ENCODE assay signal across 23 cellular contexts in genomic region chr9:71941998-71942567, GRCh38. TPM values are rescaled to one million over a fixed set of nuclear protein-coding genes. Genes with fewer than 3 reads are reported as not detected.
DNase-seq lines count a peak whose midpoint lies in the region; ATAC-seq, FAIRE-seq and TF ChIP-seq lines count a peak whose summit lies in the region.
"Had no signal": no experiment of that assay in that cellular context is flagged by ENCODE, and none has a peak within 500 bp of the region (broad histone marks: within the 10 kb centered on the region; RNA-seq: fewer than 3 reads in every experiment).

No MANE protein-coding gene starts in this region.

- 0 out of 2 replicates have a peak overlapping the region, but pooled peaks have one; percentile 9 for H3K14ac ChIP-seq in IMR-90 (replicated peaks; ENCODE audit: low read depth, low read length)

- H3K4ac ChIP-seq in IMR-90 (ENCODE audit: low read depth, low read length), result no peak overlapping the region

- H2BK20ac ChIP-seq in IMR-90 (ENCODE audit: low read depth, low read length), result no peak overlapping the region

- FAIRE-seq in keratinocyte (lab: Jason Lieb, UNC) (peak; percentile 75), HTR-8/SVneo (lab: Jason Lieb, UNC) (no peak)
- FAIRE-seq: HepG2 had no signal

- DNase-seq in IMR-90, result peak; percentile 12
- no peak for DNase-seq in keratinocyte (ENCODE audit: low read depth, low spot score)
- no peak for DNase-seq in HTR-8/SVneo (ENCODE audit: insufficient read length, low spot score)
- DNase-seq in mesenteric fat pad (ENCODE audit: low spot score), result no peak
- DNase-seq: activated CD4-positive, alpha-beta T cell treated with anti-CD3 and anti-CD28 coated beads for 48 hours; activated CD8-positive, alpha-beta memory T cell treated with anti-CD3 and anti-CD28 coated beads, Interleukin-2, amount 10 ng/mL, durations not matched to agents 7 days and 5 days; activated naive CD8-positive, alpha-beta T cell treated with anti-CD3 and anti-CD28 coated beads, Interleukin-2, amount 10 ng/mL, durations not matched to agents 7 days and 5 days; AML-193; EL; foreskin melanocyte; left colon; NCI-H1417; NCI-H2171 treated with DMSO at 0.1 percent for 48 hours; Right ventricle myocardium superior; stimulated activated CD4-positive, alpha-beta T cell treated with anti-CD3 and anti-CD28 coated beads, Interleukin-4, amount 100 ng/mL, for 24 hours; stimulated activated naive CD8-positive, alpha-beta T cell treated with anti-CD3 and anti-CD28 coated beads, Interleukin-15, amount 100 ng/mL, for 72 hours; T-helper 1 cell; upper lobe of left lung had no signal

- no peak overlapping the region for H3K23ac ChIP-seq in IMR-90 (ENCODE audit: low read depth, low read length)

- H3K27me3 ChIP-seq in IMR-90 (ENCODE audit: control insufficient read depth, insufficient read depth, low read length) (no peaks in the 10 kb centered on the region), keratinocyte (ENCODE audit: control insufficient read depth, extremely low read depth, insufficient read depth, low read length) (no peaks in the 10 kb centered on the region)
- H3K27me3 ChIP-seq: upper lobe of left lung had no signal

- POLR2A ChIA-PET in IMR-90 (lab: Charles Lee; ENCODE audit: unreplicated experiment), result no interaction called here

- H3K18ac ChIP-seq in IMR-90 (ENCODE audit: low read depth, low read length), result no peak overlapping the region

- dilution Hi-C loops in IMR-90 (cut with HindIII; ENCODE audit: low sequenced_read_pairs, unreplicated experiment) (no loop called here), keratinocyte (cut with MboI; ENCODE audit: extremely low pct_ligation_motif_present, low sequenced_read_pairs) (no loop called here)

- no peak overlapping the region for H2AK9ac ChIP-seq in IMR-90 (replicated peaks; ENCODE audit: low read depth, low read length, poor library complexity)

- no CpG with 5 or more reads among the region's 2 CpGs for WGBS in IMR-90 (ENCODE audit: extremely low coverage in 2 of 2, insufficient read length in 1 of 2), 2 experiments

- peaks cover 12 to 24% of the 10 kb centered on the region in 2 experiments for H3K79me1 ChIP-seq in IMR-90 (ENCODE audit: low read depth in 1 of 2, low read length in 2 of 2)

- H3K79me2 ChIP-seq in keratinocyte (ENCODE audit: control insufficient read depth, insufficient read depth, low read length), result peaks cover 34% of the 10 kb centered on the region

- no peak overlapping the region for H2BK15ac ChIP-seq in IMR-90 (ENCODE audit: low read depth, low read length)

- no peak overlapping the region for H2AK5ac ChIP-seq in IMR-90 (ENCODE audit: low read depth, low read length)

- intact Hi-C loops in IMR-90 (cut with micrococcal nuclease), result loop anchor here (5.0 kb wide), 1 partner anchor 45 kb away; no protein-coding TSS in a partner anchor

- H2AFZ ChIP-seq in IMR-90 (replicated peaks; ENCODE audit: low read length, poor library complexity) (no peak overlapping the region), keratinocyte (ENCODE audit: control insufficient read depth, low read length) (no peak overlapping the region)

- H3K4me1 ChIP-seq in IMR-90 (ENCODE audit: control insufficient read depth, insufficient read depth, low read length) (peaks cover 5% of the 10 kb centered on the region; the same call in 1 of the 2 replicates), keratinocyte (ENCODE audit: control insufficient read depth, extremely low read depth, insufficient read depth, low read length) (peaks cover 35% of the 10 kb centered on the region)
- H3K4me1 ChIP-seq: upper lobe of left lung had no signal

- H4K91ac ChIP-seq in IMR-90 (ENCODE audit: insufficient read depth, low read depth, low read length), result no peak overlapping the region

- no peak overlapping the region for H3K56ac ChIP-seq in IMR-90 (ENCODE audit: extremely low read depth, insufficient read depth, low read length)

- TF ChIP-seq CTCF in IMR-90 (conservative IDR thresholded peaks at IDR 0.05; ENCODE audit: low read depth, low read length) (no peak), keratinocyte (optimal IDR thresholded peaks at IDR 0.05 in 1 of 3, IDR thresholded peaks at IDR 0.05 in 1 of 3, conservative IDR thresholded peaks at IDR 0.05 in 1 of 3; ENCODE audit: extremely low read depth in 1 of 3, insufficient read depth in 2 of 3, low read length in 3 of 3) (no peak)

- no peaks in the 10 kb centered on the region for H4K20me1 ChIP-seq in IMR-90 (ENCODE audit: insufficient read depth, low read length)
- H4K20me1 ChIP-seq in keratinocyte (ENCODE audit: control insufficient read depth, extremely low read depth, insufficient read depth, low read length), result no peaks in the 10 kb centered on the region

- in situ Hi-C loops in IMR-90 (cut with MboI; ENCODE audit: low sequenced_read_pairs), result no loop called here

- H2BK120ac ChIP-seq in IMR-90 (ENCODE audit: low read depth, low read length), result no peak overlapping the region

- ATAC-seq in IMR-90 (ENCODE audit: low read depth), result no peak
- ATAC-seq in GM18511 (IDR thresholded peaks at IDR 0.05; ENCODE audit: unreplicated experiment), result no peak
- ATAC-seq: activated CD8-positive, alpha-beta memory T cell treated with anti-CD3 and anti-CD28 coated beads, Interleukin-2, amount 10 ng/mL, durations not matched to agents 7 days and 5 days; HepG2; left colon; stimulated activated naive CD8-positive, alpha-beta T cell treated with anti-CD3 and anti-CD28 coated beads, Interleukin-15, amount 100 ng/mL, for 72 hours had no signal

- no peak overlapping the region for H3K27ac ChIP-seq in IMR-90 (ENCODE audit: insufficient read depth, low read length)
- H3K27ac ChIP-seq in angular gyrus (ENCODE audit: low read depth, low read length), result peak overlapping the region; percentile 48
- H3K27ac ChIP-seq in keratinocyte (ENCODE audit: control insufficient read depth, insufficient read depth, low read length), result no peak overlapping the region
- peak overlapping the region; percentile 53 for H3K27ac ChIP-seq in temporal lobe (ENCODE audit: low read depth, low read length)
- H3K27ac ChIP-seq: upper lobe of left lung had no signal

- no peak overlapping the region for H3K4me2 ChIP-seq in IMR-90 (ENCODE audit: low read depth, low read length)
- H3K4me2 ChIP-seq in keratinocyte (ENCODE audit: control insufficient read depth, extremely low read depth, insufficient read depth, low read depth, low read length), result peak overlapping the region; percentile 11
- H3K4me2 ChIP-seq: smooth muscle cell had no signal

- no peaks in the 10 kb centered on the region for H3K9me3 ChIP-seq in IMR-90 (ENCODE audit: control insufficient read depth, insufficient read depth, low read length)
- H3K9me3 ChIP-seq in keratinocyte (ENCODE audit: control insufficient read depth, low read depth, low read length), result no peaks in the 10 kb centered on the region
- H3K9me3 ChIP-seq: upper lobe of left lung had no signal

- H2BK5ac ChIP-seq in IMR-90 (ENCODE audit: low read depth, low read length, poor library complexity, severe bottlenecking), result no peak overlapping the region

- H3K9me1 ChIP-seq in IMR-90 (ENCODE audit: insufficient read depth, low read length) (no peaks in the 10 kb centered on the region; the same call in 1 of the 2 replicates), keratinocyte (ENCODE audit: control insufficient read depth, extremely low read depth, insufficient read depth, low read length) (no peaks in the 10 kb centered on the region)

- H3K4me3 ChIP-seq in IMR-90 (ENCODE audit: insufficient read depth, low read depth, low read length) (no peak overlapping the region), keratinocyte (ENCODE audit: control insufficient read depth in 2 of 3, extremely low read depth in 1 of 3, insufficient read depth in 2 of 3, low read depth in 1 of 3, low read length in 3 of 3) (no peak overlapping the region)
- H3K4me3 ChIP-seq: smooth muscle cell, upper lobe of left lung had no signal

- CTCF ChIA-PET in IMR-90 (lab: Yijun Ruan, JAX), result no interaction called here

- H3K36me3 ChIP-seq in IMR-90 (ENCODE audit: control insufficient read depth, insufficient read depth, low read length) (no peaks in the 10 kb centered on the region), keratinocyte (ENCODE audit: control insufficient read depth in 2 of 2, extremely low read depth in 1 of 2, insufficient read depth in 2 of 2, low read length in 2 of 2) (no peaks in the 10 kb centered on the region)
- H3K36me3 ChIP-seq: upper lobe of left lung had no signal

- H4K8ac ChIP-seq in IMR-90 (ENCODE audit: low read depth in 2 of 2, low read length in 2 of 2), result no peak overlapping the region

- TF ChIP-seq RAD21 in IMR-90 (IDR thresholded peaks at IDR 0.05; ENCODE audit: low read length), result no peak

- no peak for TF ChIP-seq POLR2A in IMR-90 (IDR thresholded peaks at IDR 0.05; ENCODE audit: low read depth, low read length)

- H4K5ac ChIP-seq in IMR-90 (ENCODE audit: low read depth, low read length), result no peak overlapping the region

- no TSS peak for BruUV-seq in IMR-90 (replicated peaks; lab: Mats Ljungman, UMichigan)

- H3K9ac ChIP-seq in IMR-90 (ENCODE audit: low read depth, low read length), result no peak overlapping the region
- H3K9ac ChIP-seq in keratinocyte (ENCODE audit: control insufficient read depth, extremely low read depth, insufficient read depth, low read length), result no peak overlapping the region

RNA-seq across cellular contexts. Expression of gene C9orf85, which starts 30.6 kb away (rescaled TPM):
- 4.3 and 10.6 TPM in 2 replicates for total RNA-seq in IMR-90 (2012; rRNA removed)
- polyA plus RNA-seq in IMR-90 (2012; rRNA removed), result 8.2 and 8.4 TPM in 2 replicates
- 2.8 and 5.5 TPM in 2 replicates for polyA plus RNA-seq in IMR-90 (2012; cell fraction: cytosol; rRNA removed)
- 1.8 and 5.9 TPM in 2 replicates for polyA plus RNA-seq in IMR-90 (2012; cell fraction: nucleus; rRNA removed; ENCODE audit: low replicate concordance)
- polyA plus RNA-seq in keratinocyte, result 12.3 to 18.2 TPM (median 17.5 TPM) in 3 replicates
- polyA plus RNA-seq in keratinocyte (2011; ENCODE audit: low read depth), result 65.8 TPM
- polyA plus RNA-seq in keratinocyte (2011; cell fraction: cytosol; rRNA removed), result 15.9 and 20.5 TPM in 2 replicates
- 12.1 and 16.8 TPM in 2 replicates for polyA plus RNA-seq in keratinocyte (2011; cell fraction: nucleus; rRNA removed)
- polyA plus RNA-seq in keratinocyte (2012; ENCODE audit: low replicate concordance), result 11.8 and 13.8 TPM in 2 replicates
- 1.1 to 6.6 TPM (median 6.6 TPM) in 3 replicates for polyA minus RNA-seq in keratinocyte
- polyA minus RNA-seq in keratinocyte (2011; cell fraction: cytosol; rRNA and poly(A)+ RNA removed), result 7.1 TPM
- 6.6 and 13.1 TPM in 2 replicates for polyA minus RNA-seq in keratinocyte (2011; cell fraction: nucleus; rRNA and poly(A)+ RNA removed)
- total RNA-seq in temporal lobe, result 13.3 TPM
- total RNA-seq in mesenteric fat pad, result 6.7 TPM

RNA-seq across cellular contexts. Expression of gene ABHD17B, which starts 31.1 kb away (rescaled TPM):
- 16.8 and 24.2 TPM in 2 replicates for total RNA-seq in IMR-90 (2012; rRNA removed)
- polyA plus RNA-seq in IMR-90 (2012; rRNA removed), result 5.3 and 7.5 TPM in 2 replicates
- 2.4 and 3.0 TPM in 2 replicates for polyA plus RNA-seq in IMR-90 (2012; cell fraction: cytosol; rRNA removed)
- polyA plus RNA-seq in IMR-90 (2012; cell fraction: nucleus; rRNA removed; ENCODE audit: low replicate concordance), result 1.6 and 5.7 TPM in 2 replicates
- 11.5 to 16.3 TPM (median 13.7 TPM) in 3 replicates for polyA plus RNA-seq in keratinocyte
- polyA plus RNA-seq in keratinocyte (2011; ENCODE audit: low read depth), result 15.1 TPM
- polyA plus RNA-seq in keratinocyte (2011; cell fraction: cytosol; rRNA removed), result 7.2 and 14.2 TPM in 2 replicates
- 16.5 and 17.4 TPM in 2 replicates for polyA plus RNA-seq in keratinocyte (2011; cell fraction: nucleus; rRNA removed)
- polyA plus RNA-seq in keratinocyte (2012; ENCODE audit: low replicate concordance), result 8.0 and 11.6 TPM in 2 replicates
- 4.1 to 27.1 TPM (median 19.7 TPM) in 3 replicates for polyA minus RNA-seq in keratinocyte
- 15.0 TPM for polyA minus RNA-seq in keratinocyte (2011; cell fraction: cytosol; rRNA and poly(A)+ RNA removed)
- polyA minus RNA-seq in keratinocyte (2011; cell fraction: nucleus; rRNA and poly(A)+ RNA removed), result 15.0 and 21.0 TPM in 2 replicates
- total RNA-seq in temporal lobe, result 57.0 TPM
- 14.3 TPM for total RNA-seq in mesenteric fat pad

Comparison
In these comparisons a context has a peak if more than half of its experiments do, and no peak if none do; other contexts are left out.
1. H3K27ac ChIP-seq: peak in angular gyrus (single experiment) and temporal lobe (single experiment); none in IMR-90 (single experiment) and keratinocyte (single experiment).